ENCODE assay signal across 1 cellular context in the genomic region with DNA sequence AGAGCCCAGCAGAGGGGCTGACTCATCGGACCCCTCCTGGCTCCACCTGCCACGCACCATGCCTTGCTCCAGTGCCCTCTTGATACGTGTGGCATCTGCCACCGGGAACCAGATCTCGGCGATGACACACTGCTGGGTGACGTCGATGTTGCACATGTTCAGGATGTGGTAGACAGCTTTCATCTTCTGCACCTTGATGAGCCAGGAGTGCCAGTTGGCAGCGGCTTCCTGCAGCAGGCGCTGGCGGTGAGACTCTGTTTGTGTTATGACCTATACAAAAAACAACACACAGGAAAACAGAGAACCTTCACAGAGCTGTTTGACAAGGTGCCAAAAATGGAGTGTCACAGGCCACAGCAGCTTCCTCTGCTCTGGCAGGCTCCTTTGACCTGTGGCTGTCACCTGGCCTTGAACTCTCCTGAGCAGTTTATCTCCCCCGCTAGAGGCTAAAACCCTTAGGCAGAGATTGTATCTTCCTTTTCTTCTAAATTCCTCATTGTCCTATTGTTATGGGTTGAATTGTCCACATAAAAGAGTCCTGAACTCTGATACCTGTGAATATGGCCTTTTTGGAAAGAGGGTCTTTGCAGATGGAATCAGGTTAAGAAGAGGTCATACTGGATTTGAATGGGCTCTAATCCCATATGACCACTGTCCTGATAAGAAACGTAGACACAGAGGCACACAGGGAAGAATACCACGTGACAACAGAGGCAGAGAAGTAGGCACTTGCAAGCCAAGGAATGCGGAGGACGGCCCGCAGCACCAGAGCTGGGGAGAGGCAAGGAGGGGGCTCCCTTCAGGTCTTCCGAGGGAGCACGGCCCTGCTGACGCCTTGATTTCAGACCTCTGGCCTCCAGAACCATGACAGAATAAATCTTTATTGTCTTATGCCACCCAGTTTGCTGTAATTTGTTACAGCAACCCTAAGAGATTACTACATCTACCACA.
TF ChIP-seq lines count a peak whose summit lies in the region.

No MANE protein-coding gene starts in this region.

TF ChIP-seq in HepG2, 621 proteins besides CTCF, POLR2A, EP300 and RAD21 (continued from another document and continues in another):
- TF ChIP-seq, protein P1, sequence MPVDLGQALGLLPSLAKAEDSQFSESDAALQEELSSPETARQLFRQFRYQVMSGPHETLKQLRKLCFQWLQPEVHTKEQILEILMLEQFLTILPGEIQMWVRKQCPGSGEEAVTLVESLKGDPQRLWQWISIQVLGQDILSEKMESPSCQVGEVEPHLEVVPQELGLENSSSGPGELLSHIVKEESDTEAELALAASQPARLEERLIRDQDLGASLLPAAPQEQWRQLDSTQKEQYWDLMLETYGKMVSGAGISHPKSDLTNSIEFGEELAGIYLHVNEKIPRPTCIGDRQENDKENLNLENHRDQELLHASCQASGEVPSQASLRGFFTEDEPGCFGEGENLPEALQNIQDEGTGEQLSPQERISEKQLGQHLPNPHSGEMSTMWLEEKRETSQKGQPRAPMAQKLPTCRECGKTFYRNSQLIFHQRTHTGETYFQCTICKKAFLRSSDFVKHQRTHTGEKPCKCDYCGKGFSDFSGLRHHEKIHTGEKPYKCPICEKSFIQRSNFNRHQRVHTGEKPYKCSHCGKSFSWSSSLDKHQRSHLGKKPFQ (CRISPR knock-in tag; IDR thresholded peaks at IDR 0.05; ENCODE audit: insufficient replicate concordance) = no peak
- TF ChIP-seq ATF1 (CRISPR knock-in tag; IDR thresholded peaks at IDR 0.05) (no peak), ZNF747 (CRISPR knock-in tag; IDR thresholded peaks at IDR 0.05; ENCODE audit: borderline replicate concordance) (0 out of 2 replicates have a peak, but pooled peaks have one; percentile 39), ZNF605 (CRISPR knock-in tag; IDR thresholded peaks at IDR 0.05) (0 out of 2 replicates have a peak, but pooled peaks have one; percentile 38), ELF3 (CRISPR knock-in tag; IDR thresholded peaks at IDR 0.05) (peak; percentile 73), BHLHE40 (IDR thresholded peaks at IDR 0.05; ENCODE audit: low read length) (peak; percentile 72), ISL2 (CRISPR knock-in tag; IDR thresholded peaks at IDR 0.05) (0 out of 2 replicates have a peak, but pooled peaks have one; percentile 32), NR2C2 (CRISPR knock-in tag; IDR thresholded peaks at IDR 0.05; ENCODE audit: borderline replicate concordance) (peak; percentile 73), NFKB2 (CRISPR knock-in tag; IDR thresholded peaks at IDR 0.05; ENCODE audit: borderline replicate concordance) (0 out of 2 replicates have a peak, but pooled peaks have one; percentile 31), MEF2D (CRISPR knock-in tag; IDR thresholded peaks at IDR 0.05) (peak; percentile 47; the same call in 1 of the 2 replicates), ZNF292 (CRISPR knock-in tag; IDR thresholded peaks at IDR 0.05; ENCODE audit: borderline replicate concordance, low read depth) (peak; percentile 52; the same call in 1 of the 2 replicates), SMC3 (IDR thresholded peaks at IDR 0.05; ENCODE audit: low read length) (no peak), FOXP1 (IDR thresholded peaks at IDR 0.05) (no peak), FOXP1 (CRISPR knock-in tag; IDR thresholded peaks at IDR 0.05) (peak; percentile 84), YY1 (IDR thresholded peaks at IDR 0.05; ENCODE audit: insufficient read depth, insufficient replicate concordance, low read depth, low read length) (no peak), ZNF350 (CRISPR knock-in tag; IDR thresholded peaks at IDR 0.05; ENCODE audit: borderline replicate concordance, low read depth) (no peak), ZNF563 (CRISPR knock-in tag; IDR thresholded peaks at IDR 0.05) (peak; percentile 19; the same call in 1 of the 2 replicates), MTF1 (CRISPR knock-in tag; IDR thresholded peaks at IDR 0.05) (no peak), TBX3 (IDR thresholded peaks at IDR 0.05; ENCODE audit: borderline replicate concordance) (peak; percentile 77), SAP130 (CRISPR knock-in tag; IDR thresholded peaks at IDR 0.05; ENCODE audit: low read depth) (peak; percentile 62; the same call in 1 of the 2 replicates), ZNF558 (CRISPR knock-in tag; IDR thresholded peaks at IDR 0.05; ENCODE audit: borderline replicate concordance) (peak; percentile 52; the same call in 1 of the 2 replicates), ZNF878 (CRISPR knock-in tag; IDR thresholded peaks at IDR 0.05) (0 out of 2 replicates have a peak, but pooled peaks have one; percentile 17), RAD51 (IDR thresholded peaks at IDR 0.05; ENCODE audit: borderline replicate concordance) (peak; percentile 68; the same call in 1 of the 2 replicates), IKZF1 (IDR thresholded peaks at IDR 0.05) (no peak), MED1 (CRISPR knock-in tag; IDR thresholded peaks at IDR 0.05) (peak; percentile 67; the same call in 1 of the 2 replicates), NR2F2 (IDR thresholded peaks at IDR 0.05; ENCODE audit: borderline replicate concordance, low read depth) (peak; percentile 83), FOXA1 (IDR thresholded peaks at IDR 0.05) (no peak), FOXA1 (CRISPR knock-in tag; IDR thresholded peaks at IDR 0.05) (peak; percentile 25; the same call in 1 of the 2 replicates), ZMYM2 (CRISPR knock-in tag; IDR thresholded peaks at IDR 0.05) (peak; percentile 53; the same call in 1 of the 2 replicates), ZNF264 (CRISPR knock-in tag; IDR thresholded peaks at IDR 0.05) (peak; percentile 30; the same call in 1 of the 2 replicates), ZBTB38 (CRISPR knock-in tag; IDR thresholded peaks at IDR 0.05) (0 out of 2 replicates have a peak, but pooled peaks have one; percentile 48)
- TF ChIP-seq, protein P2, sequence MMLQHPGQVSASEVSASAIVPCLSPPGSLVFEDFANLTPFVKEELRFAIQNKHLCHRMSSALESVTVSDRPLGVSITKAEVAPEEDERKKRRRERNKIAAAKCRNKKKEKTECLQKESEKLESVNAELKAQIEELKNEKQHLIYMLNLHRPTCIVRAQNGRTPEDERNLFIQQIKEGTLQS (CRISPR knock-in tag; IDR thresholded peaks at IDR 0.05) = no peak
- TF ChIP-seq, protein P3, sequence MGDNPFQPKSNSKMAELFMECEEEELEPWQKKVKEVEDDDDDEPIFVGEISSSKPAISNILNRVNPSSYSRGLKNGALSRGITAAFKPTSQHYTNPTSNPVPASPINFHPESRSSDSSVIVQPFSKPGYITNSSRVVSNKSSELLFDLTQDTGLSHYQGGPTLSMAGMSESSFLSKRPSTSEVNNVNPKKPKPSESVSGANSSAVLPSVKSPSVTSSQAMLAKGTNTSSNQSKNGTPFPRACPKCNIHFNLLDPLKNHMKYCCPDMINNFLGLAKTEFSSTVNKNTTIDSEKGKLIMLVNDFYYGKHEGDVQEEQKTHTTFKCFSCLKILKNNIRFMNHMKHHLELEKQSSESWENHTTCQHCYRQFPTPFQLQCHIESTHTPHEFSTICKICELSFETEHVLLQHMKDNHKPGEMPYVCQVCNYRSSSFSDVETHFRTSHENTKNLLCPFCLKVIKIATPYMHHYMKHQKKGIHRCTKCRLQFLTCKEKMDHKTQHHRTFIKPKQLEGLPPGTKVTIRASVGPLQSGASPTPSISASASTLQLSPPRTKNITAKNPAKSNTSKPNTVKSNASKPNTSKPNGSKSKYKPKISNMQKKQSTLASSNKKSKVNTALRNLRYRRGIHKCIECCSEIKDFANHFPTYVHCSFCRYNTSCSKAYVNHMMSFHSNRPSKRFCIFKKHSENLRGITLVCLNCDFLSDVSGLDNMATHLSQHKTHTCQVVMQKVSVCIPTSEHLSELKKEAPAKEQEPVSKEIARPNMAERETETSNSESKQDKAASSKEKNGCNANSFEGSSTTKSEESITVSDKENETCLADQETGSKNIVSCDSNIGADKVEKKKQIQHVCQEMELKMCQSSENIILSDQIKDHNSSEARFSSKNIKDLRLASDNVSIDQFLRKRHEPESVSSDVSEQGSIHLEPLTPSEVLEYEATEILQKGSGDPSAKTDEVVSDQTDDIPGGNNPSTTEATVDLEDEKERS (CRISPR knock-in tag; IDR thresholded peaks at IDR 0.05) = no peak
- TF ChIP-seq, protein P4, sequence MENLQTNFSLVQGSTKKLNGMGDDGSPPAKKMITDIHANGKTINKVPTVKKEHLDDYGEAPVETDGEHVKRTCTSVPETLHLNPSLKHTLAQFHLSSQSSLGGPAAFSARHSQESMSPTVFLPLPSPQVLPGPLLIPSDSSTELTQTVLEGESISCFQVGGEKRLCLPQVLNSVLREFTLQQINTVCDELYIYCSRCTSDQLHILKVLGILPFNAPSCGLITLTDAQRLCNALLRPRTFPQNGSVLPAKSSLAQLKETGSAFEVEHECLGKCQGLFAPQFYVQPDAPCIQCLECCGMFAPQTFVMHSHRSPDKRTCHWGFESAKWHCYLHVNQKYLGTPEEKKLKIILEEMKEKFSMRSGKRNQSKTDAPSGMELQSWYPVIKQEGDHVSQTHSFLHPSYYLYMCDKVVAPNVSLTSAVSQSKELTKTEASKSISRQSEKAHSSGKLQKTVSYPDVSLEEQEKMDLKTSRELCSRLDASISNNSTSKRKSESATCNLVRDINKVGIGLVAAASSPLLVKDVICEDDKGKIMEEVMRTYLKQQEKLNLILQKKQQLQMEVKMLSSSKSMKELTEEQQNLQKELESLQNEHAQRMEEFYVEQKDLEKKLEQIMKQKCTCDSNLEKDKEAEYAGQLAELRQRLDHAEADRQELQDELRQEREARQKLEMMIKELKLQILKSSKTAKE (CRISPR knock-in tag; IDR thresholded peaks at IDR 0.05; ENCODE audit: borderline replicate concordance) = peak; percentile 68; the same call in 1 of the 2 replicates
- TF ChIP-seq, protein P5, sequence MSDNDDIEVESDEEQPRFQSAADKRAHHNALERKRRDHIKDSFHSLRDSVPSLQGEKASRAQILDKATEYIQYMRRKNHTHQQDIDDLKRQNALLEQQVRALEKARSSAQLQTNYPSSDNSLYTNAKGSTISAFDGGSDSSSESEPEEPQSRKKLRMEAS (IDR thresholded peaks at IDR 0.05) = peak; percentile 81
- TF ChIP-seq, protein P6, sequence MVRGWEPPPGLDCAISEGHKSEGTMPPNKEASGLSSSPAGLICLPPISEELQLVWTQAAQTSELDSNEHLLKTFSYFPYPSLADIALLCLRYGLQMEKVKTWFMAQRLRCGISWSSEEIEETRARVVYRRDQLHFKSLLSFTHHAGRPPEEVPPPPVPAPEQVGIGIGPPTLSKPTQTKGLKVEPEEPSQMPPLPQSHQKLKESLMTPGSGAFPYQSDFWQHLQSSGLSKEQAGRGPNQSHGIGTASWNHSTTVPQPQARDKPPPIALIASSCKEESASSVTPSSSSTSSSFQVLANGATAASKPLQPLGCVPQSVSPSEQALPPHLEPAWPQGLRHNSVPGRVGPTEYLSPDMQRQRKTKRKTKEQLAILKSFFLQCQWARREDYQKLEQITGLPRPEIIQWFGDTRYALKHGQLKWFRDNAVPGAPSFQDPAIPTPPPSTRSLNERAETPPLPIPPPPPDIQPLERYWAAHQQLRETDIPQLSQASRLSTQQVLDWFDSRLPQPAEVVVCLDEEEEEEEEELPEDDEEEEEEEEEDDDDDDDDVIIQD (CRISPR knock-in tag; IDR thresholded peaks at IDR 0.05; ENCODE audit: low read depth) = 0 out of 2 replicates have a peak, but pooled peaks have one; percentile 22
- TF ChIP-seq, protein P7, sequence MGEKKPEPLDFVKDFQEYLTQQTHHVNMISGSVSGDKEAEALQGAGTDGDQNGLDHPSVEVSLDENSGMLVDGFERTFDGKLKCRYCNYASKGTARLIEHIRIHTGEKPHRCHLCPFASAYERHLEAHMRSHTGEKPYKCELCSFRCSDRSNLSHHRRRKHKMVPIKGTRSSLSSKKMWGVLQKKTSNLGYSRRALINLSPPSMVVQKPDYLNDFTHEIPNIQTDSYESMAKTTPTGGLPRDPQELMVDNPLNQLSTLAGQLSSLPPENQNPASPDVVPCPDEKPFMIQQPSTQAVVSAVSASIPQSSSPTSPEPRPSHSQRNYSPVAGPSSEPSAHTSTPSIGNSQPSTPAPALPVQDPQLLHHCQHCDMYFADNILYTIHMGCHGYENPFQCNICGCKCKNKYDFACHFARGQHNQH (CRISPR knock-in tag; IDR thresholded peaks at IDR 0.05) = 0 out of 2 replicates have a peak, but pooled peaks have one; percentile 52
- TF ChIP-seq, protein P8, sequence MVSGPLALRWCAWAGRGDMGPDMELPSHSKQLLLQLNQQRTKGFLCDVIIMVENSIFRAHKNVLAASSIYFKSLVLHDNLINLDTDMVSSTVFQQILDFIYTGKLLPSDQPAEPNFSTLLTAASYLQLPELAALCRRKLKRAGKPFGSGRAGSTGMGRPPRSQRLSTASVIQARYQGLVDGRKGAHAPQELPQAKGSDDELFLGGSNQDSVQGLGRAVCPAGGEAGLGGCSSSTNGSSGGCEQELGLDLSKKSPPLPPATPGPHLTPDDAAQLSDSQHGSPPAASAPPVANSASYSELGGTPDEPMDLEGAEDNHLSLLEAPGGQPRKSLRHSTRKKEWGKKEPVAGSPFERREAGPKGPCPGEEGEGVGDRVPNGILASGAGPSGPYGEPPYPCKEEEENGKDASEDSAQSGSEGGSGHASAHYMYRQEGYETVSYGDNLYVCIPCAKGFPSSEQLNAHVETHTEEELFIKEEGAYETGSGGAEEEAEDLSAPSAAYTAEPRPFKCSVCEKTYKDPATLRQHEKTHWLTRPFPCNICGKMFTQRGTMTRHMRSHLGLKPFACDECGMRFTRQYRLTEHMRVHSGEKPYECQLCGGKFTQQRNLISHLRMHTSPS (CRISPR knock-in tag; IDR thresholded peaks at IDR 0.05; ENCODE audit: low read depth) = peak; percentile 95; the same call in 1 of the 2 replicates
- TF ChIP-seq, protein P9, sequence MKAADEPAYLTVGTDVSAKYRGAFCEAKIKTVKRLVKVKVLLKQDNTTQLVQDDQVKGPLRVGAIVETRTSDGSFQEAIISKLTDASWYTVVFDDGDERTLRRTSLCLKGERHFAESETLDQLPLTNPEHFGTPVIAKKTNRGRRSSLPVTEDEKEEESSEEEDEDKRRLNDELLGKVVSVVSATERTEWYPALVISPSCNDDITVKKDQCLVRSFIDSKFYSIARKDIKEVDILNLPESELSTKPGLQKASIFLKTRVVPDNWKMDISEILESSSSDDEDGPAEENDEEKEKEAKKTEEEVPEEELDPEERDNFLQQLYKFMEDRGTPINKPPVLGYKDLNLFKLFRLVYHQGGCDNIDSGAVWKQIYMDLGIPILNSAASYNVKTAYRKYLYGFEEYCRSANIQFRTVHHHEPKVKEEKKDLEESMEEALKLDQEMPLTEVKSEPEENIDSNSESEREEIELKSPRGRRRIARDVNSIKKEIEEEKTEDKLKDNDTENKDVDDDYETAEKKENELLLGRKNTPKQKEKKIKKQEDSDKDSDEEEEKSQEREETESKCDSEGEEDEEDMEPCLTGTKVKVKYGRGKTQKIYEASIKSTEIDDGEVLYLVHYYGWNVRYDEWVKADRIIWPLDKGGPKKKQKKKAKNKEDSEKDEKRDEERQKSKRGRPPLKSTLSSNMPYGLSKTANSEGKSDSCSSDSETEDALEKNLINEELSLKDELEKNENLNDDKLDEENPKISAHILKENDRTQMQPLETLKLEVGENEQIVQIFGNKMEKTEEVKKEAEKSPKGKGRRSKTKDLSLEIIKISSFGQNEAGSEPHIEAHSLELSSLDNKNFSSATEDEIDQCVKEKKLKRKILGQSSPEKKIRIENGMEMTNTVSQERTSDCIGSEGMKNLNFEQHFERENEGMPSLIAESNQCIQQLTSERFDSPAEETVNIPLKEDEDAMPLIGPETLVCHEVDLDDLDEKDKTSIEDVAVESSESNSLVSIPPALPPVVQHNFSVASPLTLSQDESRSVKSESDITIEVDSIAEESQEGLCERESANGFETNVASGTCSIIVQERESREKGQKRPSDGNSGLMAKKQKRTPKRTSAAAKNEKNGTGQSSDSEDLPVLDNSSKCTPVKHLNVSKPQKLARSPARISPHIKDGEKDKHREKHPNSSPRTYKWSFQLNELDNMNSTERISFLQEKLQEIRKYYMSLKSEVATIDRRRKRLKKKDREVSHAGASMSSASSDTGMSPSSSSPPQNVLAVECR (CRISPR knock-in tag; IDR thresholded peaks at IDR 0.05; ENCODE audit: borderline replicate concordance) = peak; percentile 40; the same call in 1 of the 2 replicates
